Comparison of ENCODE assay signal across 8 cellular contexts in genomic region chr10:118543714-118544400, GRCh38. TPM values are rescaled to one million over a fixed set of nuclear protein-coding genes. Genes with fewer than 3 reads are reported as not detected.
A peak's percentile ranks its signal among the peaks of the same experiment; 100 is the strongest.
DNase-seq lines count a peak whose midpoint lies in the region; ATAC-seq and TF ChIP-seq lines count a peak whose summit lies in the region.

No MANE protein-coding gene starts in this region.

- H3K4me1 ChIP-seq in CD4-positive, CD25-positive, alpha-beta regulatory T cell (ENCODE audit: control insufficient read depth, insufficient read depth, low read length, poor library complexity, severe bottlenecking) = no peaks in the 10 kb centered on the region
- H3K4me1 ChIP-seq in IMR-90 (ENCODE audit: control insufficient read depth, insufficient read depth, low read length) = no peaks in the 10 kb centered on the region
- no peaks in the 10 kb centered on the region for H3K4me1 ChIP-seq in aorta (ENCODE audit: control insufficient read depth in 1 of 2, insufficient read depth in 2 of 2, low read length in 2 of 2)

- no peak overlapping the region for H2BK15ac ChIP-seq in IMR-90 (ENCODE audit: low read depth, low read length)

- no CpG with 5 or more reads among the region's 13 CpGs for WGBS in IMR-90 (ENCODE audit: extremely low coverage in 2 of 2, insufficient read length in 1 of 2), 2 experiments
- WGBS in aorta, 2 donors = 29 to 34% methylated on average over 13 of the region's 13 CpGs

- POLR2A ChIA-PET in IMR-90 (lab: Charles Lee; ENCODE audit: unreplicated experiment) = no interaction called here

- H3K27me3 ChIP-seq in CD4-positive, CD25-positive, alpha-beta regulatory T cell (ENCODE audit: control insufficient read depth, insufficient read depth, low read length) = peaks cover 16% of the 10 kb centered on the region
- H3K27me3 ChIP-seq in IMR-90 (ENCODE audit: control insufficient read depth, insufficient read depth, low read length) (no peaks in the 10 kb centered on the region), kidney epithelial cell (ENCODE audit: control insufficient read depth, insufficient read depth, low read length) (peaks cover 6% of the 10 kb centered on the region), aorta (ENCODE audit: control insufficient read depth in 1 of 2, insufficient read depth in 2 of 2, low read length in 1 of 2) (peaks cover 0 to 4% of the 10 kb centered on the region in 2 donors)

- no peaks in the 10 kb centered on the region for H3K9me3 Mint-ChIP-seq in CD4-positive, CD25-positive, alpha-beta regulatory T cell

- no peak overlapping the region for H3K4me3 ChIP-seq in CD4-positive, CD25-positive, alpha-beta regulatory T cell (ENCODE audit: low read depth, low read length)
- H3K4me3 ChIP-seq in IMR-90 (ENCODE audit: insufficient read depth, low read depth, low read length) = no peak overlapping the region
- no peak overlapping the region for H3K4me3 ChIP-seq in astrocyte of the spinal cord (ENCODE audit: low read depth, low read length)
- H3K4me3 ChIP-seq in kidney epithelial cell (ENCODE audit: low read depth, low read length) = no peak overlapping the region
- H3K4me3 ChIP-seq in aorta (ENCODE audit: low read length in 2 of 2) = no peak overlapping the region

- TF ChIP-seq CTCF in IMR-90 (conservative IDR thresholded peaks at IDR 0.05; ENCODE audit: low read depth, low read length) = peak; percentile 30
- peak; percentile 60 for TF ChIP-seq CTCF in astrocyte of the spinal cord (IDR thresholded peaks at IDR 0.05; ENCODE audit: low read depth, low read length)
- TF ChIP-seq CTCF in kidney epithelial cell (IDR thresholded peaks at IDR 0.05; ENCODE audit: insufficient read depth, low read length, poor library complexity, severe bottlenecking) = peak; percentile 90

- no peak overlapping the region for H3K27ac ChIP-seq in CD4-positive, CD25-positive, alpha-beta regulatory T cell (ENCODE audit: insufficient read depth, low read length, poor library complexity, severe bottlenecking)
- H3K27ac ChIP-seq in IMR-90 (ENCODE audit: insufficient read depth, low read length) (no peak overlapping the region), aorta (ENCODE audit: low read depth in 1 of 2, low read length in 2 of 2) (no peak overlapping the region)

- H2BK5ac ChIP-seq in IMR-90 (ENCODE audit: low read depth, low read length, poor library complexity, severe bottlenecking) = no peak overlapping the region

- H3K9me3 ChIP-seq in CD4-positive, CD25-positive, alpha-beta regulatory T cell (ENCODE audit: control insufficient read depth in 2 of 2, low read length in 2 of 2) = no peaks in the 10 kb centered on the region
- H3K9me3 ChIP-seq in IMR-90 (ENCODE audit: control insufficient read depth, insufficient read depth, low read length) (no peaks in the 10 kb centered on the region), aorta (ENCODE audit: control insufficient read depth, low read length) (peaks cover 3% of the 10 kb centered on the region)

- peak overlapping the region; percentile 51 for H2AFZ ChIP-seq in IMR-90 (replicated peaks; ENCODE audit: low read length, poor library complexity)

- no peaks in the 10 kb centered on the region for H3K9me1 ChIP-seq in IMR-90 (ENCODE audit: insufficient read depth, low read length)

- H3K36me3 ChIP-seq in CD4-positive, CD25-positive, alpha-beta regulatory T cell (ENCODE audit: control insufficient read depth, insufficient read depth, low read length) = no peaks in the 10 kb centered on the region
- no peaks in the 10 kb centered on the region for H3K36me3 ChIP-seq in IMR-90 (ENCODE audit: control insufficient read depth, insufficient read depth, low read length)
- H3K36me3 ChIP-seq in kidney epithelial cell (ENCODE audit: control insufficient read depth, insufficient read depth, low read length) = no peaks in the 10 kb centered on the region
- no peaks in the 10 kb centered on the region for H3K36me3 ChIP-seq in aorta (ENCODE audit: control insufficient read depth in 1 of 2, insufficient read depth in 2 of 2, low read length in 1 of 2)

- H3K79me1 ChIP-seq in IMR-90 (ENCODE audit: low read depth in 1 of 2, low read length in 2 of 2) = no peaks in the 10 kb centered on the region

- H3K4ac ChIP-seq in IMR-90 (ENCODE audit: low read depth, low read length) = no peak overlapping the region

- H4K20me1 ChIP-seq in IMR-90 (ENCODE audit: insufficient read depth, low read length) = no peaks in the 10 kb centered on the region

- H3K4me1 Mint-ChIP-seq in CD4-positive, CD25-positive, alpha-beta regulatory T cell = peaks cover 0 to 4% (median 0%) of the 10 kb centered on the region in 4 donors

- intact Hi-C loops in IMR-90 (cut with micrococcal nuclease) (no loop called here), aorta (cut with DNase I) (no loop called here)

- no peak overlapping the region for H3K18ac ChIP-seq in IMR-90 (ENCODE audit: low read depth, low read length)

- no peak overlapping the region for H3K27ac Mint-ChIP-seq in CD4-positive, CD25-positive, alpha-beta regulatory T cell

- no peak overlapping the region for H3K14ac ChIP-seq in IMR-90 (replicated peaks; ENCODE audit: low read depth, low read length)

- BruUV-seq in IMR-90 (replicated peaks; lab: Mats Ljungman, UMichigan) = no TSS peak

- H4K5ac ChIP-seq in IMR-90 (ENCODE audit: low read depth, low read length) = no peak overlapping the region

- 0 out of 2 replicates have a peak, but pooled peaks have one; percentile 21 for TF ChIP-seq RAD21 in IMR-90 (IDR thresholded peaks at IDR 0.05; ENCODE audit: low read length)

- TF ChIP-seq POLR2A in IMR-90 (IDR thresholded peaks at IDR 0.05; ENCODE audit: low read depth, low read length) = no peak

- no peak overlapping the region for H2BK120ac ChIP-seq in IMR-90 (ENCODE audit: low read depth, low read length)

- peaks cover 38% of the 10 kb centered on the region for H3K27me3 Mint-ChIP-seq in CD4-positive, CD25-positive, alpha-beta regulatory T cell

- no peak overlapping the region for H4K91ac ChIP-seq in IMR-90 (ENCODE audit: insufficient read depth, low read depth, low read length)

- ATAC-seq in CD4-positive, CD25-positive, alpha-beta regulatory T cell (ENCODE audit: low read depth in 2 of 2) = peak; percentile 39 to 50
- peak; percentile 80 for ATAC-seq in GM19023 (IDR thresholded peaks at IDR 0.05; ENCODE audit: unreplicated experiment)
- ATAC-seq in IMR-90 (ENCODE audit: low read depth) = peak; percentile 64; the same call in 1 of the 2 replicates
- ATAC-seq in aorta (ENCODE audit: low FRiP score) = no peak

- H2AK9ac ChIP-seq in IMR-90 (replicated peaks; ENCODE audit: low read depth, low read length, poor library complexity) = no peak overlapping the region

- no peak overlapping the region for H3K56ac ChIP-seq in IMR-90 (ENCODE audit: extremely low read depth, insufficient read depth, low read length)

- H3K4me2 ChIP-seq in IMR-90 (ENCODE audit: low read depth, low read length) = no peak overlapping the region

- in situ Hi-C loops in IMR-90 (cut with MboI; ENCODE audit: low sequenced_read_pairs) = no loop called here
- in situ Hi-C loops in astrocyte of the spinal cord (cut with HindIII; ENCODE audit: low sequenced_read_pairs) = no loop called here

- dilution Hi-C loops in IMR-90 (cut with HindIII; ENCODE audit: low sequenced_read_pairs, unreplicated experiment) = no loop called here

- H3K9ac ChIP-seq in IMR-90 (ENCODE audit: low read depth, low read length) = no peak overlapping the region

- no peak overlapping the region for H2AK5ac ChIP-seq in IMR-90 (ENCODE audit: low read depth, low read length)

- no peak overlapping the region for H4K8ac ChIP-seq in IMR-90 (ENCODE audit: low read depth in 2 of 2, low read length in 2 of 2)

- H2BK20ac ChIP-seq in IMR-90 (ENCODE audit: low read depth, low read length) = no peak overlapping the region

- H3K36me3 Mint-ChIP-seq in CD4-positive, CD25-positive, alpha-beta regulatory T cell = no peaks in the 10 kb centered on the region

- no peak overlapping the region for H3K4me3 Mint-ChIP-seq in CD4-positive, CD25-positive, alpha-beta regulatory T cell

- CTCF ChIA-PET in IMR-90 (lab: Yijun Ruan, JAX) = no interaction called here

- no peak overlapping the region for H3K23ac ChIP-seq in IMR-90 (ENCODE audit: low read depth, low read length)

- peak in 2 of 3 donors; percentile 25 to 44 for DNase-seq in CD4-positive, CD25-positive, alpha-beta regulatory T cell
- peak; percentile 5 for DNase-seq in IMR-90
- peak; percentile 14 for DNase-seq in SHP77 treated with DMSO at 0.1 percent for 48 hours (lab: John Stamatoyannopoulos, UW)
- DNase-seq in astrocyte of the spinal cord (ENCODE audit: low read depth, low spot score) = peak; percentile 7
- DNase-seq in kidney epithelial cell (ENCODE audit: low read depth) = no peak
- peak; percentile 57 for DNase-seq in stimulated activated CD8-positive, alpha-beta memory T cell treated with anti-CD3 and anti-CD28 coated beads, Interleukin-4, amount 100 ng/mL, for 48 hours
- DNase-seq in aorta = no peak

TF ChIP-seq in IMR-90, 13 proteins besides CTCF, POLR2A, EP300 and RAD21:
- TF ChIP-seq RFX5 (IDR thresholded peaks at IDR 0.05; ENCODE audit: low read depth, low read length) (no peak), CEBPB (IDR thresholded peaks at IDR 0.05; ENCODE audit: low read depth, low read length) (no peak), MAFK (IDR thresholded peaks at IDR 0.05; ENCODE audit: low read depth, low read length) (no peak), MXI1 (IDR thresholded peaks at IDR 0.05; ENCODE audit: borderline replicate concordance, low read depth, low read length) (no peak), FOS (IDR thresholded peaks at IDR 0.05; ENCODE audit: low read depth, low read length) (no peak)
- TF ChIP-seq, protein P1, sequence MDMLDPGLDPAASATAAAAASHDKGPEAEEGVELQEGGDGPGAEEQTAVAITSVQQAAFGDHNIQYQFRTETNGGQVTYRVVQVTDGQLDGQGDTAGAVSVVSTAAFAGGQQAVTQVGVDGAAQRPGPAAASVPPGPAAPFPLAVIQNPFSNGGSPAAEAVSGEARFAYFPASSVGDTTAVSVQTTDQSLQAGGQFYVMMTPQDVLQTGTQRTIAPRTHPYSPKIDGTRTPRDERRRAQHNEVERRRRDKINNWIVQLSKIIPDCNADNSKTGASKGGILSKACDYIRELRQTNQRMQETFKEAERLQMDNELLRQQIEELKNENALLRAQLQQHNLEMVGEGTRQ (IDR thresholded peaks at IDR 0.05; ENCODE audit: low read depth, low read length) = no peak
TF ChIP-seq in IMR-90: peak in this region for 0.

RNA-seq across cellular contexts. Expression of gene PRLHR, which starts 51.6 kb away (rescaled TPM):
- total RNA-seq in CD4-positive, CD25-positive, alpha-beta regulatory T cell = not detected
- not detected for polyA plus RNA-seq in CD4-positive, CD25-positive, alpha-beta regulatory T cell
- total RNA-seq in IMR-90 (2012; rRNA removed) = not detected in 2 replicates
- not detected in 2 replicates for polyA plus RNA-seq in IMR-90 (2012; rRNA removed)
- not detected in 2 replicates for polyA plus RNA-seq in IMR-90 (2012; cell fraction: cytosol; rRNA removed)
- not detected in 2 replicates for polyA plus RNA-seq in IMR-90 (2012; cell fraction: nucleus; rRNA removed; ENCODE audit: low replicate concordance)
- not detected in 2 replicates for total RNA-seq in kidney epithelial cell
- total RNA-seq in aorta = not detected
- not detected for polyA plus RNA-seq in aorta

Comparison
In these comparisons a context has a peak if more than half of its experiments do, and no peak if none do; other contexts are left out.
1. DNase-seq: peak in CD4-positive, CD25-positive, alpha-beta regulatory T cell (2 of 3), IMR-90 (single experiment), SHP77 treated with DMSO at 0.1 percent for 48 hours (single experiment), astrocyte of the spinal cord (single experiment) and stimulated activated CD8-positive, alpha-beta memory T cell treated with anti-CD3 and anti-CD28 coated beads, Interleukin-4, amount 100 ng/mL, for 48 hours (single experiment); none in kidney epithelial cell (single experiment) and aorta (0 of 2).
2. CTCF ChIP-seq: peak in every context shown above with its lines; median percentile 90 in kidney epithelial cell; 60 in astrocyte of the spinal cord; 30 in IMR-90.